ENCODE assay signal across 15 cellular contexts in the genomic region with DNA sequence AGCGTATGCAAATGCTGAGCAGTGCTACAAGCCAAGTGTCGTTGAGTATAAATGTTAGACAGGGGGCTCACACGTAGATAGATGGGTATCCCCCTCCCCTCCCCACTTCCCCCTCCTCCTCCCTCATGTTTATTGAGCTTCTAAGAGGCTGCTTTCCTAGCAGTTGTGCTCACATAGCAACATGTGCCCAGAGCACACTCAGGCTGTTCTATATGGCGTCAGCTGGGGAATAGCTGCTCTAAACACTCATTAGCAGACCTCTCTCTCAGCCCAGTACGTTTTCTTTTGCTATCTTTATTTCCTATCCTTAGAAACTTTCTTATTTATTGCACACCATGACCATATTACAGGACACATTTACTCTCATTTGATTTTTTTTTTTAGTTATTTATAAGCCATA. TPM values are rescaled to one million over a fixed set of nuclear protein-coding genes. Genes with fewer than 3 reads are reported as not detected.
A peak's percentile ranks its signal among the peaks of the same experiment; 100 is the strongest.
DNase-seq lines count a peak whose midpoint lies in the region; ATAC-seq lines count a peak whose summit lies in the region.
"Had no signal": no experiment of that assay in that cellular context is flagged by ENCODE, and none has a peak within 500 bp of the region (broad histone marks: within the 10 kb centered on the region; RNA-seq: fewer than 3 reads in every experiment).

No MANE protein-coding gene starts in this region.

- peak overlapping the region in 1 of 10 donors; percentile 53 for H3K4me3 Mint-ChIP-seq in naive thymus-derived CD8-positive, alpha-beta T cell
- H3K4me3 Mint-ChIP-seq in stimulated activated memory B cell treated with anti-CD40 and anti-IgM and Interleukin-4, amounts not matched to agents 10 μg/mL and 1 μg/mL and 100 μg/mL, for 72 hours = no peak overlapping the region

- no peaks in the 10 kb centered on the region for H3K36me3 Mint-ChIP-seq in naive thymus-derived CD8-positive, alpha-beta T cell
- H3K36me3 Mint-ChIP-seq in stimulated activated memory B cell treated with anti-CD40 and anti-IgM and Interleukin-4, amounts not matched to agents 10 μg/mL and 1 μg/mL and 100 μg/mL, for 72 hours = no peaks in the 10 kb centered on the region

- H3K4me1 ChIP-seq in skeletal muscle tissue (ENCODE audit: control insufficient read depth in 3 of 3, insufficient read depth in 3 of 3, low read length in 3 of 3) = peaks cover 7 to 27% (median 8%) of the 10 kb centered on the region in 3 donors

- peaks cover 10 to 22% (median 18%) of the 10 kb centered on the region in 4 donors for H3K4me1 Mint-ChIP-seq in naive thymus-derived CD8-positive, alpha-beta T cell
- peaks cover 18% of the 10 kb centered on the region for H3K4me1 Mint-ChIP-seq in stimulated activated memory B cell treated with anti-CD40 and anti-IgM and Interleukin-4, amounts not matched to agents 10 μg/mL and 1 μg/mL and 100 μg/mL, for 72 hours

- no peaks in the 10 kb centered on the region for H3K27me3 ChIP-seq in skeletal muscle tissue (ENCODE audit: control insufficient read depth in 3 of 3, insufficient read depth in 3 of 3, low read length in 3 of 3)

- H3K9me3 Mint-ChIP-seq in naive thymus-derived CD8-positive, alpha-beta T cell = peaks cover 0 to 3% (median 0%) of the 10 kb centered on the region in 9 donors
- H3K9me3 Mint-ChIP-seq in stimulated activated memory B cell treated with anti-CD40 and anti-IgM and Interleukin-4, amounts not matched to agents 10 μg/mL and 1 μg/mL and 100 μg/mL, for 72 hours = no peaks in the 10 kb centered on the region

- no peaks in the 10 kb centered on the region for H3K9me3 ChIP-seq in skeletal muscle tissue (ENCODE audit: control insufficient read depth in 3 of 3, low read length in 3 of 3)

- no peak for ATAC-seq in naive thymus-derived CD8-positive, alpha-beta T cell
- ATAC-seq in HG03135 (IDR thresholded peaks at IDR 0.05; ENCODE audit: unreplicated experiment) = no peak
- ATAC-seq in stimulated activated memory B cell treated with anti-CD40 and anti-IgM and Interleukin-4, amounts not matched to agents 10 μg/mL and 1 μg/mL and 100 μg/mL, for 72 hours = no peak
- ATAC-seq: HCT116 had no signal

- H3K36me3 ChIP-seq in skeletal muscle tissue (ENCODE audit: control insufficient read depth in 3 of 3, insufficient read depth in 3 of 3, low read length in 3 of 3) = peaks cover 12 to 17% (median 14%) of the 10 kb centered on the region in 3 donors

- peak overlapping the region; percentile 81 to 94 (median 92) for H3K4me3 ChIP-seq in skeletal muscle tissue (ENCODE audit: low read length in 3 of 3)

- peak overlapping the region; percentile 86 for H3K27ac ChIP-seq in skeletal muscle tissue (ENCODE audit: low read depth, low read length)

- DNase-seq in NCI-H1417 (lab: John Stamatoyannopoulos, UW) (peak in 2 of 3 experiments; percentile 30 to 65), NCI-H1417 treated with DMSO at 0.1 percent for 48 hours (lab: John Stamatoyannopoulos, UW) (no peak), SHP77 treated with DMSO at 0.1 percent for 48 hours (lab: John Stamatoyannopoulos, UW) (peak; percentile 36), iris pigment epithelial cell (ENCODE audit: low read depth) (peak; percentile 22)
- DNase-seq in naive thymus-derived CD8-positive, alpha-beta T cell = no peak
- DNase-seq: activated CD4-positive, alpha-beta T cell treated with anti-CD3 and anti-CD28 coated beads, Interleukin-2, amount 50 U/mL, for 4 hours; activated effector memory CD4-positive, alpha-beta T cell treated with anti-CD3 and anti-CD28 coated beads, Interleukin-2, amount 50 U/mL, for 16 hours; central memory CD4-positive, alpha-beta T cell; DMS79; MM.1S; T-helper 1 cell had no signal

- H3K9ac ChIP-seq in skeletal muscle tissue (ENCODE audit: low read depth in 1 of 3, low read length in 3 of 3) = peak overlapping the region; percentile 80 to 92 (median 91)

- H3K27ac Mint-ChIP-seq in naive thymus-derived CD8-positive, alpha-beta T cell = no peak overlapping the region
- no peak overlapping the region for H3K27ac Mint-ChIP-seq in stimulated activated memory B cell treated with anti-CD40 and anti-IgM and Interleukin-4, amounts not matched to agents 10 μg/mL and 1 μg/mL and 100 μg/mL, for 72 hours

- POLR2A ChIA-PET in naive thymus-derived CD8-positive, alpha-beta T cell (lab: Charles Lee) = no interaction called here

- H3K27me3 Mint-ChIP-seq in naive thymus-derived CD8-positive, alpha-beta T cell = peaks cover 37 to 67% (median 52%) of the 10 kb centered on the region in 5 donors
- peaks cover 61% of the 10 kb centered on the region for H3K27me3 Mint-ChIP-seq in stimulated activated memory B cell treated with anti-CD40 and anti-IgM and Interleukin-4, amounts not matched to agents 10 μg/mL and 1 μg/mL and 100 μg/mL, for 72 hours

RNA-seq across cellular contexts. Expression of gene KCNJ2, which starts 1.8 kb away (rescaled TPM):
- 34.4 TPM for total RNA-seq in skeletal muscle tissue
- not detected for total RNA-seq in naive thymus-derived CD8-positive, alpha-beta T cell
- polyA plus RNA-seq in naive thymus-derived CD8-positive, alpha-beta T cell = not detected

Comparison
In these comparisons a context has a peak if more than half of its experiments do, and no peak if none do; other contexts are left out.
1. DNase-seq: peak in NCI-H1417 (2 of 3), SHP77 treated with DMSO at 0.1 percent for 48 hours (single experiment) and iris pigment epithelial cell (single experiment); none in NCI-H1417 treated with DMSO at 0.1 percent for 48 hours (single experiment) and naive thymus-derived CD8-positive, alpha-beta T cell (0 of 10).
2. RNA of gene KCNJ2, which starts 1.8 kb away (total RNA-seq): 34.4 TPM in skeletal muscle tissue (single experiment); not detected in naive thymus-derived CD8-positive, alpha-beta T cell; every median in the first group is over 10 times any median in the second.